ENCODE assay signal across 1 cellular context in genomic region chr17:78120971-78121800, GRCh38.
TF ChIP-seq lines count a peak whose summit lies in the region.

No MANE protein-coding gene starts in this region.

TF ChIP-seq in IMR-90, 13 proteins besides CTCF, POLR2A, EP300 and RAD21:
- TF ChIP-seq MXI1 (IDR thresholded peaks at IDR 0.05; ENCODE audit: borderline replicate concordance, low read depth, low read length), result no peak
- TF ChIP-seq CEBPB (IDR thresholded peaks at IDR 0.05; ENCODE audit: low read depth, low read length), result no peak
- TF ChIP-seq RFX5 (IDR thresholded peaks at IDR 0.05; ENCODE audit: low read depth, low read length), result no peak
- TF ChIP-seq MAZ (IDR thresholded peaks at IDR 0.05; ENCODE audit: borderline replicate concordance, low read depth, low read length), result no peak
- no peak for TF ChIP-seq USF2 (IDR thresholded peaks at IDR 0.05; ENCODE audit: low read depth, low read length)
- TF ChIP-seq CHD1 (IDR thresholded peaks at IDR 0.05; ENCODE audit: low read depth, low read length), result no peak
- TF ChIP-seq RCOR1 (IDR thresholded peaks at IDR 0.05; ENCODE audit: insufficient replicate concordance, low read length), result no peak
- TF ChIP-seq, protein P1, sequence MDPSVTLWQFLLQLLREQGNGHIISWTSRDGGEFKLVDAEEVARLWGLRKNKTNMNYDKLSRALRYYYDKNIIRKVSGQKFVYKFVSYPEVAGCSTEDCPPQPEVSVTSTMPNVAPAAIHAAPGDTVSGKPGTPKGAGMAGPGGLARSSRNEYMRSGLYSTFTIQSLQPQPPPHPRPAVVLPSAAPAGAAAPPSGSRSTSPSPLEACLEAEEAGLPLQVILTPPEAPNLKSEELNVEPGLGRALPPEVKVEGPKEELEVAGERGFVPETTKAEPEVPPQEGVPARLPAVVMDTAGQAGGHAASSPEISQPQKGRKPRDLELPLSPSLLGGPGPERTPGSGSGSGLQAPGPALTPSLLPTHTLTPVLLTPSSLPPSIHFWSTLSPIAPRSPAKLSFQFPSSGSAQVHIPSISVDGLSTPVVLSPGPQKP (IDR thresholded peaks at IDR 0.05; ENCODE audit: borderline replicate concordance, low read depth, low read length), result no peak
- TF ChIP-seq SMC3 (IDR thresholded peaks at IDR 0.05; ENCODE audit: low read depth, low read length), result no peak
- TF ChIP-seq FOS (IDR thresholded peaks at IDR 0.05; ENCODE audit: low read depth, low read length), result no peak
- TF ChIP-seq MAFK (IDR thresholded peaks at IDR 0.05; ENCODE audit: low read depth, low read length), result no peak
- TF ChIP-seq NFE2L2 (IDR thresholded peaks at IDR 0.05; ENCODE audit: low read depth, low read length), result no peak
- TF ChIP-seq BHLHE40 (IDR thresholded peaks at IDR 0.05; ENCODE audit: low read depth, low read length), result no peak
